Comparison of ENCODE assay signal across 23 cellular contexts in genomic region chr2:238667008-238667407, GRCh38.
DNase-seq lines count a peak whose midpoint lies in the region; ATAC-seq and TF ChIP-seq lines count a peak whose summit lies in the region.
"Had no signal": no experiment of that assay in that cellular context is flagged by ENCODE, and none has a peak within 500 bp of the region (broad histone marks: within the 10 kb centered on the region; RNA-seq: fewer than 3 reads in every experiment).

No MANE protein-coding gene starts in this region.

- no peak for TF ChIP-seq POLR2A in lower leg skin (IDR thresholded peaks at IDR 0.05)
- TF ChIP-seq POLR2A in sigmoid colon (IDR thresholded peaks at IDR 0.05), result no peak

- intact Hi-C loops in lower leg skin (cut with DNase I; ENCODE audit: low total_unique reads) (no loop called here), sigmoid colon (cut with DNase I) (no loop called here)
- intact Hi-C loops in CD8-positive, alpha-beta T cell (cut with DNase I, micrococcal nuclease), result no loop called here

- H3K27ac ChIP-seq in coronary artery, result no peak overlapping the region
- H3K27ac ChIP-seq in CD8-positive, alpha-beta T cell (ENCODE audit: low read depth, low read length), result no peak overlapping the region
- H3K27ac ChIP-seq in sigmoid colon, result no peak overlapping the region
- H3K27ac ChIP-seq: gastroesophageal sphincter, prostate gland had no signal

- no peaks in the 10 kb centered on the region for H3K27me3 ChIP-seq in CD8-positive, alpha-beta T cell (ENCODE audit: insufficient read depth, low read length)
- H3K27me3 ChIP-seq in sigmoid colon, result no peaks in the 10 kb centered on the region
- H3K27me3 ChIP-seq: gastroesophageal sphincter had no signal

- POLR2A ChIA-PET in CD8-positive, alpha-beta T cell (lab: Charles Lee), result no interaction called here

- H3K9me3 ChIP-seq in CD8-positive, alpha-beta T cell (ENCODE audit: low read length), result no peaks in the 10 kb centered on the region
- peaks cover 0 to 4% (median 1%) of the 10 kb centered on the region in 4 donors for H3K9me3 ChIP-seq in sigmoid colon
- H3K9me3 ChIP-seq: prostate gland had no signal

- peaks cover 5% of the 10 kb centered on the region for H3K9me3 Mint-ChIP-seq in HFFc6
- H3K9me3 Mint-ChIP-seq in CD8-positive, alpha-beta T cell, result peaks cover 16% of the 10 kb centered on the region
- H3K9me3 Mint-ChIP-seq: stimulated activated effector memory CD8-positive, alpha-beta T cell treated with anti-CD3 and anti-CD28 coated beads, Interleukin-12 subunit alpha, Interleukin-12 subunit beta, amount 100 ng/mL, for 72 hours had no signal

- H3K27me3 Mint-ChIP-seq in HFFc6 (ENCODE audit: insufficient read depth), result peaks cover 23% of the 10 kb centered on the region
- H3K27me3 Mint-ChIP-seq in CD8-positive, alpha-beta T cell (ENCODE audit: low read depth), result peaks cover 15% of the 10 kb centered on the region

- no peak overlapping the region for H3K4me3 ChIP-seq in coronary artery
- no peak overlapping the region for H3K4me3 ChIP-seq in lower leg skin (ENCODE audit: low read depth, poor library complexity, severe bottlenecking)
- H3K4me3 ChIP-seq in CD8-positive, alpha-beta T cell (ENCODE audit: low read depth, low read length), result no peak overlapping the region
- H3K4me3 ChIP-seq in sigmoid colon, result no peak overlapping the region
- H3K4me3 ChIP-seq: gastroesophageal sphincter, lung, prostate gland had no signal

- DNase-seq in AG20443 (ENCODE audit: low spot score), result peak; percentile 63
- peak; percentile 48 for DNase-seq in HFFc6
- peak; percentile 24 for DNase-seq in coronary artery (ENCODE audit: low spot score)
- DNase-seq in lower leg skin (ENCODE audit: low spot score in 2 of 2), result peak; percentile 28 to 83
- DNase-seq in stimulated activated CD8-positive, alpha-beta memory T cell treated with anti-CD3 and anti-CD28 coated beads, Interleukin-4, amount 100 ng/mL, for 48 hours, result no peak
- no peak for DNase-seq in CD8-positive, alpha-beta T cell
- no peak for DNase-seq in sigmoid colon
- DNase-seq: activated B cell treated with CpG ODN at 0.5 μM for 24 hours; activated CD4-positive, alpha-beta T cell treated with anti-CD3 and anti-CD28 coated beads, Interleukin-2, amount 50 U/mL, for 48 hours; activated effector memory CD4-positive, alpha-beta T cell treated with Interleukin-2 at 50 U/mL for 16 hours; activated naive CD8-positive, alpha-beta T cell treated with anti-CD3 and anti-CD28 coated beads, Interleukin-2, amount 50 U/mL, for 24 hours; DMS79; hypothalamus; KG1; NCI-H1694 treated with DMSO at 0.1 percent for 48 hours; NCI-H748 treated with DMSO at 0.1 percent for 48 hours had no signal

- H3K4me1 Mint-ChIP-seq in HFFc6 (ENCODE audit: low read depth), result peaks cover 6% of the 10 kb centered on the region; the same call in 1 of the 2 replicates
- no peaks in the 10 kb centered on the region for H3K4me1 Mint-ChIP-seq in CD8-positive, alpha-beta T cell (ENCODE audit: low read depth)
- H3K4me1 Mint-ChIP-seq: B cell; stimulated activated effector memory CD8-positive, alpha-beta T cell treated with anti-CD3 and anti-CD28 coated beads, Interleukin-12 subunit alpha, Interleukin-12 subunit beta, amount 100 ng/mL, for 72 hours had no signal

- H3K36me3 ChIP-seq in CD8-positive, alpha-beta T cell (ENCODE audit: insufficient read depth, low read length), result no peaks in the 10 kb centered on the region
- no peaks in the 10 kb centered on the region for H3K36me3 ChIP-seq in sigmoid colon
- H3K36me3 ChIP-seq: gastroesophageal sphincter, prostate gland had no signal

- H3K27ac Mint-ChIP-seq in HFFc6, result no peak overlapping the region
- no peak overlapping the region for H3K27ac Mint-ChIP-seq in CD8-positive, alpha-beta T cell
- H3K27ac Mint-ChIP-seq: activated B cell treated with CpG ODN at 0.5 μM for 24 hours; activated naive CD8-positive, alpha-beta T cell treated with anti-CD3 and anti-CD28 coated beads, Interleukin-2, amount 50 U/mL, for 24 hours; B cell; stimulated activated effector memory CD8-positive, alpha-beta T cell treated with anti-CD3 and anti-CD28 coated beads, Interleukin-12 subunit alpha, Interleukin-12 subunit beta, amount 100 ng/mL, for 72 hours had no signal

- no peak for TF ChIP-seq CTCF in HFFc6 (IDR thresholded peaks at IDR 0.05)
- no peak for TF ChIP-seq CTCF in coronary artery (IDR thresholded peaks at IDR 0.05)
- no peak for TF ChIP-seq CTCF in lower leg skin (IDR thresholded peaks at IDR 0.05)
- no peak for TF ChIP-seq CTCF in CD8-positive, alpha-beta T cell (IDR thresholded peaks at IDR 0.05)
- no peak for TF ChIP-seq CTCF in sigmoid colon (IDR thresholded peaks at IDR 0.05)

- no peak overlapping the region for H3K4me3 Mint-ChIP-seq in HFFc6
- no peak overlapping the region for H3K4me3 Mint-ChIP-seq in CD8-positive, alpha-beta T cell
- H3K4me3 Mint-ChIP-seq: activated B cell treated with CpG ODN at 0.5 μM for 24 hours; activated naive CD8-positive, alpha-beta T cell treated with anti-CD3 and anti-CD28 coated beads, Interleukin-2, amount 50 U/mL, for 24 hours; B cell; stimulated activated effector memory CD8-positive, alpha-beta T cell treated with anti-CD3 and anti-CD28 coated beads, Interleukin-12 subunit alpha, Interleukin-12 subunit beta, amount 100 ng/mL, for 72 hours had no signal

- CTCF ChIA-PET in CD8-positive, alpha-beta T cell (lab: Charles Lee), result no interaction called here

- TF ChIP-seq EP300 in sigmoid colon (IDR thresholded peaks at IDR 0.05), result no peak

- WGBS in lower leg skin, 2 donors, result 37 to 51% methylated on average over 6 of the region's 6 CpGs
- WGBS in sigmoid colon, 2 donors, result 67 to 79% methylated on average over 6 of the region's 6 CpGs

- no peak for ATAC-seq in GM19035 (IDR thresholded peaks at IDR 0.05; ENCODE audit: unreplicated experiment)
- no peak for ATAC-seq in CD8-positive, alpha-beta T cell
- ATAC-seq: activated naive CD8-positive, alpha-beta T cell treated with anti-CD3 and anti-CD28 coated beads, Interleukin-2, amount 50 U/mL, for 24 hours; gastroesophageal sphincter; HCT116; stimulated activated effector memory CD8-positive, alpha-beta T cell treated with anti-CD3 and anti-CD28 coated beads, Interleukin-12 subunit alpha, Interleukin-12 subunit beta, amount 100 ng/mL, for 72 hours had no signal

- no peaks in the 10 kb centered on the region for H3K36me3 Mint-ChIP-seq in HFFc6 (ENCODE audit: low read depth)
- no peaks in the 10 kb centered on the region for H3K36me3 Mint-ChIP-seq in CD8-positive, alpha-beta T cell
- H3K36me3 Mint-ChIP-seq: stimulated activated effector memory CD8-positive, alpha-beta T cell treated with anti-CD3 and anti-CD28 coated beads, Interleukin-12 subunit alpha, Interleukin-12 subunit beta, amount 100 ng/mL, for 72 hours had no signal

- H3K4me1 ChIP-seq in CD8-positive, alpha-beta T cell (ENCODE audit: insufficient read depth, low read length), result no peaks in the 10 kb centered on the region
- peaks cover 0 to 15% (median 2%) of the 10 kb centered on the region in 4 donors for H3K4me1 ChIP-seq in sigmoid colon
- H3K4me1 ChIP-seq: gastroesophageal sphincter, prostate gland had no signal

Comparison
In these comparisons a context has a peak if more than half of its experiments do, and no peak if none do; other contexts are left out.
1. DNase-seq: peak in AG20443 (single experiment), HFFc6 (single experiment), coronary artery (single experiment) and lower leg skin (2 of 2); none in stimulated activated CD8-positive, alpha-beta memory T cell treated with anti-CD3 and anti-CD28 coated beads, Interleukin-4, amount 100 ng/mL, for 48 hours (single experiment), CD8-positive, alpha-beta T cell (0 of 7) and sigmoid colon (single experiment).